Comparison of ENCODE assay signal across 8 cellular contexts in the genomic region with DNA sequence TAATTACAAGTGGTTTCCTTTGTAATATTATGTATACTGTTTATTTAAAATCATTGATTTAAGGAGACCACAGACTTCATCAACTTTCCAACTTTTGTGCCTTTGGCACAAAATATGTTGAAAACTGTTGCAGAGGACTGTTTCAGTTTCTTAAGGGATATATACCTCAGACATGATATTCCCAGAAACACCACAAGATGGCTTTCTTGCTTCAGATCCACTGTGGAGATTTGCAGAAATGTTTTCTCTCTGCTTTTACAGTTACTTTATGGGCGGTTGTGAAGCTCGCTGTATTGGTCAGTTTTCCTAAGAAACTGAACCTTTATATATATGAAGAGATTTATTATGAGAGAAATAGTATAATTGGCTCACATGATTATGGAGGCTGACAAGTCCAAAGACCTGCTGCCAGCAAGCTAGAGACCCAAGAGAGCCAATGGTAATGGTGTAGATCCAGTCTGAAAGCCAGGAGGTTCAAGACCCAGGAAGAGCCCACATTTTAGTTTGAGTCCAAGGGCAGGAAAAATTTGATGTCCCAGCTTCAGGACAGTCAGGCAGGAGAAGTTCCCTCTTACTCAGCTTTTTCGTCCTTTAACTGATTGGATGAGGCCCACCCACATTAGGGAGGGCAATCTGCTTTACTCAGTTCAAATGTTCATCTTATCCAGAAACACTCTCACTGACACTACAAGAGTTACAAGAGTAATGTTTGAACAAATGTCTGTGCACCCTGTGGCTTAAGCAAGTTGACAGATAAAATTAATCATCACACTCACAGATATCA. TPM values are rescaled to one million over a fixed set of nuclear protein-coding genes. Genes with fewer than 3 reads are reported as not detected.
DNase-seq lines count a peak whose midpoint lies in the region; ATAC-seq and TF ChIP-seq lines count a peak whose summit lies in the region.

No MANE protein-coding gene starts in this region.

- H3K36me3 ChIP-seq in cardiac muscle cell = no peaks in the 10 kb centered on the region
- peaks cover 62% of the 10 kb centered on the region for H3K36me3 ChIP-seq in adipocyte (ENCODE audit: control insufficient read depth, insufficient read depth, low read length, severe bottlenecking)
- H3K36me3 ChIP-seq in thoracic aorta = no peaks in the 10 kb centered on the region

- no peaks in the 10 kb centered on the region for H3K4me1 ChIP-seq in cardiac muscle cell (ENCODE audit: low read depth)
- H3K4me1 ChIP-seq in adipocyte (ENCODE audit: control insufficient read depth, insufficient read depth, low read length) = peaks cover 5% of the 10 kb centered on the region
- peaks cover 0 to 12% of the 10 kb centered on the region in 2 donors for H3K4me1 ChIP-seq in thoracic aorta (ENCODE audit: control insufficient read depth in 1 of 2, low read depth in 2 of 2)

- no peak for ATAC-seq in thoracic aorta (ENCODE audit: insufficient number of reproducible peaks, low FRiP score, low read depth)

- H3K4me3 ChIP-seq in cardiac muscle cell (no peak overlapping the region), adipocyte (ENCODE audit: low read length) (no peak overlapping the region), thoracic aorta (no peak overlapping the region)

- no peak overlapping the region for H3K9ac ChIP-seq in adipocyte (ENCODE audit: low read length)

- peak; percentile 54 to 81 for DNase-seq in cardiac muscle cell (ENCODE audit: low read depth in 1 of 2, low spot score in 1 of 2)
- no peak for DNase-seq in cardiac septum (ENCODE audit: low spot score)
- DNase-seq in Kasumi-1 (lab: John Stamatoyannopoulos, UW) = peak; percentile 56 to 70
- peak; percentile 83 for DNase-seq in adipocyte (ENCODE audit: low read depth)
- peak; percentile 38 for DNase-seq in hepatic stellate cell (ENCODE audit: low spot score)
- DNase-seq in thoracic aorta (ENCODE audit: low spot score) = no peak
- DNase-seq in NCI-H446 treated with DMSO at 0.1 percent for 48 hours (lab: John Stamatoyannopoulos, UW) = no peak
- DNase-seq in stimulated activated CD4-positive, alpha-beta T cell treated with anti-CD3 and anti-CD28 coated beads, Interleukin-4, amount 100 ng/mL, for 1 hour = no peak

- no peaks in the 10 kb centered on the region for H3K27me3 ChIP-seq in cardiac muscle cell
- H3K27me3 ChIP-seq in adipocyte (replicated peaks; ENCODE audit: control insufficient read depth, insufficient read depth, low read length) = no peaks in the 10 kb centered on the region
- no peaks in the 10 kb centered on the region for H3K27me3 ChIP-seq in thoracic aorta (replicated peaks; ENCODE audit: insufficient read depth)

- TF ChIP-seq CTCF in cardiac muscle cell (IDR thresholded peaks at IDR 0.05; ENCODE audit: low read depth, low read length) (peak; percentile 65), thoracic aorta (IDR thresholded peaks at IDR 0.05) (peak; percentile 71)

- intact Hi-C loops in cardiac septum (cut with DNase I) = loop anchor here (2.0 to 10.0 kb wide), 2 partner anchors 97 to 193 kb away; no protein-coding TSS in a partner anchor

- H3K9me3 ChIP-seq in cardiac muscle cell (ENCODE audit: low read depth) = no peaks in the 10 kb centered on the region
- no peaks in the 10 kb centered on the region for H3K9me3 ChIP-seq in adipocyte (ENCODE audit: control insufficient read depth, low read length)
- no peaks in the 10 kb centered on the region for H3K9me3 ChIP-seq in thoracic aorta

- H3K27ac ChIP-seq in cardiac muscle cell = no peak overlapping the region
- H3K27ac ChIP-seq in thoracic aorta = no peak overlapping the region

RNA-seq across cellular contexts. Expression of a gene that starts 12.8 kb away (rescaled TPM):
- total RNA-seq in cardiac muscle cell = 1.6 and 2.0 TPM in 2 replicates
- 4.8 and 6.6 TPM in 2 replicates for polyA plus RNA-seq in cardiac muscle cell
- total RNA-seq in cardiac septum = 17.9 TPM
- total RNA-seq in thoracic aorta = 10 to 100 TPM; 13.8 to 22.9 TPM

Comparison
In these comparisons a context has a peak if more than half of its experiments do, and no peak if none do; other contexts are left out.
1. DNase-seq: peak in cardiac muscle cell (2 of 2), Kasumi-1 (2 of 2), adipocyte (single experiment) and hepatic stellate cell (single experiment); none in cardiac septum (single experiment), thoracic aorta (single experiment), NCI-H446 treated with DMSO at 0.1 percent for 48 hours (single experiment) and stimulated activated CD4-positive, alpha-beta T cell treated with anti-CD3 and anti-CD28 coated beads, Interleukin-4, amount 100 ng/mL, for 1 hour (single experiment).